8 cellular contexts compared by ENCODE assay signal in the genomic region with DNA sequence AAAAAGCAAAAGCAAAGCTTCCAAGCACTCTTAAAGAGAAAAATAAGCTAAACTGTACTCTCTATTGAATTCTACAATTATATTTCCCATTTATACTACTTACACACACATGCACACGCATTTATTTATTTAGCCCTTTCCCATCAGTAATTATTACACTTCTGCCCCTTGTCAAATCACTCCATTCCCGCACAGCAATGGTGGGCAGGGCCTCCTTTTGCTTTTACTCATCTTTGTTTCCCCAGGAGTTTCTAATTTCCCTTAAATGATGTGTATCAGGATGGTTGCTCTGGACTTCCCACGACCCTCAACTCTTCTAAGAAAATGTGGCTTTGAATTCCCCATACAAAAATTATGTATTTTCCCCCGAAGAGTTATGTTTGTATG. TPM values are rescaled to one million over a fixed set of nuclear protein-coding genes. Genes with fewer than 3 reads are reported as not detected.
A peak's percentile ranks its signal among the peaks of the same experiment; 100 is the strongest.
DNase-seq lines count a peak whose midpoint lies in the region; ATAC-seq and TF ChIP-seq lines count a peak whose summit lies in the region.

No MANE protein-coding gene starts in this region.

- no peak for TF ChIP-seq EP300 in upper lobe of left lung (IDR thresholded peaks at IDR 0.05)

- peaks cover 16% of the 10 kb centered on the region for H3K4me1 Mint-ChIP-seq in activated naive CD4-positive, alpha-beta T cell treated with anti-CD3 and anti-CD28 coated beads, Interleukin-2, amount 50 U/mL, for 24 hours

- peak overlapping the region; percentile 96 for H3K27ac Mint-ChIP-seq in activated naive CD4-positive, alpha-beta T cell treated with anti-CD3 and anti-CD28 coated beads, Interleukin-2, amount 50 U/mL, for 24 hours

- H3K4me3 Mint-ChIP-seq in activated naive CD4-positive, alpha-beta T cell treated with anti-CD3 and anti-CD28 coated beads, Interleukin-2, amount 50 U/mL, for 24 hours: peak overlapping the region; percentile 94

- no peaks in the 10 kb centered on the region for H3K9me3 Mint-ChIP-seq in activated naive CD4-positive, alpha-beta T cell treated with anti-CD3 and anti-CD28 coated beads, Interleukin-2, amount 50 U/mL, for 24 hours

- no peak for TF ChIP-seq CTCF in lower lobe of right lung (IDR thresholded peaks at IDR 0.05)
- no peak for TF ChIP-seq CTCF in upper lobe of left lung (IDR thresholded peaks at IDR 0.05)

- H3K36me3 ChIP-seq in lower lobe of right lung (no peaks in the 10 kb centered on the region), upper lobe of left lung (no peaks in the 10 kb centered on the region)

- no peaks in the 10 kb centered on the region for H3K27me3 Mint-ChIP-seq in activated naive CD4-positive, alpha-beta T cell treated with anti-CD3 and anti-CD28 coated beads, Interleukin-2, amount 50 U/mL, for 24 hours

- DNase-seq in activated naive CD4-positive, alpha-beta T cell treated with anti-CD3 and anti-CD28 coated beads, Interleukin-2, amount 50 U/mL, for 16 hours: no peak
- DNase-seq in lower lobe of right lung (no peak), upper lobe of left lung (no peak), NCI-H526 (lab: John Stamatoyannopoulos, UW) (no peak)
- no peak for DNase-seq in stimulated activated CD8-positive, alpha-beta memory T cell treated with anti-CD3 and anti-CD28 coated beads, Interleukin-4, amount 100 ng/mL, for 48 hours

- ATAC-seq in lower lobe of right lung: no peak
- no peak for ATAC-seq in upper lobe of left lung (ENCODE audit: low FRiP score in 2 of 2)
- ATAC-seq in HG03108 (IDR thresholded peaks at IDR 0.05; ENCODE audit: unreplicated experiment): no peak

- intact Hi-C loops in lower lobe of right lung (cut with DNase I): no loop called here

- no peaks in the 10 kb centered on the region for H3K36me3 Mint-ChIP-seq in activated naive CD4-positive, alpha-beta T cell treated with anti-CD3 and anti-CD28 coated beads, Interleukin-2, amount 50 U/mL, for 24 hours

- H3K27me3 ChIP-seq in lower lobe of right lung (ENCODE audit: low read depth) (no peaks in the 10 kb centered on the region), upper lobe of left lung (no peaks in the 10 kb centered on the region)

- peaks cover 7% of the 10 kb centered on the region for H3K4me1 ChIP-seq in lower lobe of right lung
- H3K4me1 ChIP-seq in upper lobe of left lung: peaks cover 5 to 11% (median 8%) of the 10 kb centered on the region in 4 donors

- H3K9me3 ChIP-seq in lower lobe of right lung (no peaks in the 10 kb centered on the region), upper lobe of left lung (no peaks in the 10 kb centered on the region)

- H3K27ac ChIP-seq in angular gyrus (ENCODE audit: low read depth, low read length) (peak overlapping the region; percentile 50), lower lobe of right lung (peak overlapping the region; percentile 82), upper lobe of left lung (peak overlapping the region; percentile 52 to 86 (median 78))

- peak overlapping the region; percentile 62 for H3K4me3 ChIP-seq in lower lobe of right lung
- peak overlapping the region in 3 of 4 donors; percentile 40 to 63 (median 63) for H3K4me3 ChIP-seq in upper lobe of left lung

- WGBS in upper lobe of left lung, 2 donors: 9 to 10% methylated on average over 4 of the region's 4 CpGs

- no peak for TF ChIP-seq POLR2A in upper lobe of left lung (IDR thresholded peaks at IDR 0.05)

RNA-seq across cellular contexts. Expression of a gene that starts 19.9 kb away (rescaled TPM):
- total RNA-seq in lower lobe of right lung: not detected
- under 1 TPM in 2 of 6 donors, not detected in 4; 0.09 to 0.15 TPM for total RNA-seq in upper lobe of left lung

RNA-seq across cellular contexts. Expression of a gene that starts 20.1 kb away (rescaled TPM):
- total RNA-seq in lower lobe of right lung (37.2 TPM), upper lobe of left lung (10 to 100 TPM; 30.4 to 41.7 (median 36.7) TPM)

RNA-seq across cellular contexts. Expression of a gene that starts 35.2 kb away (rescaled TPM):
- total RNA-seq in lower lobe of right lung (5.2 TPM), upper lobe of left lung (10 to 100 TPM in 1 of 6 donors, 1 to 10 TPM in 5; 2.0 to 10.5 (median 4.2) TPM)
